Comparison of ENCODE assay signal across 1 cellular context in the genomic region with DNA sequence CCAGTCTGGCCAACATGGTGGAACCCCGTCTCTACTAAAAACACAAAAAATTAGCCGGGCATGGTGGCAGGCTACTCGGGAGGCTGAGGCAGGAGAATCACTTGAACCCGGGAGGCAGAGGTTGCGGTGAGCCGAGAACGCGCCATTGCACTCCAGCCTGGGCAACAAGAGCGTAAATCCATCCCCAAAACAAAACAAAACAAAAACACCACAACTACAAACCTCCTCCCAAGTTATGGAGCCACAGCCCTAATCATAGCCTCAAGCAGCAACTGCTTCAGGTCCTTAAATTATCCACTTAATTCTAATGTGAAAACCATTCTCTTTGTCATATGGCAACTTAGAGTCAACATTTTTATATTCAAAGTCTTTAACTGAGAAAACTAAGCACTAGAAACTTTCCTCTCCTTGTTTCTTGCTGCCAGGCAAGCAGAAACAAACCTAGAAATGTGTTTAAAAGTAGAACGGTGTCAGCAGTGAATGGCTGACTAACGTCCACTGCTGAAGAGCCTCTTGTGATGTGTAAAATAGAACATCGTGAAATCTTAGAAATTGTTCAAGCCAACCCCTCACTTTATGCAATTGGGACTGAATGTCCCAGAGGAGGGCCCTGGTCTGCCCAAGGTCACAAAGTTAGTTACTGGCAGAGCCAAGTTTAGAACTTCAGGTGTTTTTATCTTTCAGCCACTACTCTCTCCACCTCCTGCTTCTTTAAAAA.
TF ChIP-seq lines count a peak whose summit lies in the region.

No MANE protein-coding gene starts in this region.

TF ChIP-seq in H1, 55 proteins besides CTCF, POLR2A, EP300 and RAD21:
- TF ChIP-seq SUZ12 (IDR thresholded peaks at IDR 0.05; ENCODE audit: low read length) (no peak), TAF1 (IDR thresholded peaks at IDR 0.05; ENCODE audit: low read depth, low read length) (no peak), SP4 (IDR thresholded peaks at IDR 0.05; ENCODE audit: low read length) (no peak), JUN (IDR thresholded peaks at IDR 0.05; ENCODE audit: low read depth, low read length) (no peak), TAF7 (optimal IDR thresholded peaks at IDR 0.05; ENCODE audit: borderline replicate concordance, low read depth, low read length) (no peak)
